15 cellular contexts compared by ENCODE assay signal in genomic region chr9:92426501-92426900, GRCh38. TPM values are rescaled to one million over a fixed set of nuclear protein-coding genes. Genes with fewer than 3 reads are reported as not detected.
DNase-seq lines count a peak whose midpoint lies in the region; ATAC-seq, FAIRE-seq and TF ChIP-seq lines count a peak whose summit lies in the region.
"Had no signal": no experiment of that assay in that cellular context is flagged by ENCODE, and none has a peak within 500 bp of the region (broad histone marks: within the 10 kb centered on the region; RNA-seq: fewer than 3 reads in every experiment).

No MANE protein-coding gene starts in this region.

- H3K27me3 Mint-ChIP-seq in activated CD8-positive, alpha-beta T cell treated with anti-CD3 and anti-CD28 coated beads for 36 hours, result no peaks in the 10 kb centered on the region

- DNase-seq in DMS 273 treated with DMSO at 0.1 percent for 48 hours (lab: John Stamatoyannopoulos, UW) (peak; percentile 54), NCI-H146 (lab: John Stamatoyannopoulos, UW) (peak; percentile 90), NCI-H82 treated with DMSO at 0.1 percent for 48 hours (lab: John Stamatoyannopoulos, UW; ENCODE audit: unreplicated experiment) (peak; percentile 55), DMS79 (lab: John Stamatoyannopoulos, UW) (no peak), ovary (no peak)
- no peak for DNase-seq in activated CD8-positive, alpha-beta T cell treated with anti-CD3 and anti-CD28 coated beads for 36 hours
- DNase-seq: activated CD8-positive, alpha-beta T cell treated with anti-CD3 and anti-CD28 coated beads, Interleukin-2, amount 10 ng/mL, durations not matched to agents 7 days and 5 days; H7; islet precursor cell had no signal

- H3K36me3 Mint-ChIP-seq in activated CD8-positive, alpha-beta T cell treated with anti-CD3 and anti-CD28 coated beads for 36 hours (ENCODE audit: low read depth), result peaks cover 1% of the 10 kb centered on the region
- H3K36me3 Mint-ChIP-seq: stimulated activated effector memory CD8-positive, alpha-beta T cell treated with anti-CD3 and anti-CD28 coated beads, Interleukin-12 subunit alpha, Interleukin-12 subunit beta, amount 100 ng/mL, for 72 hours had no signal

- WGBS in ovary, 3 donors, result 58 to 64% (median 59%) methylated on average over 5 of the region's 5 CpGs

- TF ChIP-seq CTCF in ovary (IDR thresholded peaks at IDR 0.05), result no peak
- no peak for TF ChIP-seq CTCF in activated CD8-positive, alpha-beta T cell treated with anti-CD3 and anti-CD28 coated beads for 36 hours (IDR thresholded peaks at IDR 0.05)

- CTCF ChIA-PET in activated CD8-positive, alpha-beta T cell treated with anti-CD3 and anti-CD28 coated beads for 36 hours (lab: Charles Lee), result no interaction called here

- no peak overlapping the region for H3K4me3 ChIP-seq in ovary
- H3K4me3 ChIP-seq: SJSA1 had no signal

- H3K4me3 Mint-ChIP-seq in activated CD8-positive, alpha-beta T cell treated with anti-CD3 and anti-CD28 coated beads for 36 hours, result no peak overlapping the region
- H3K4me3 Mint-ChIP-seq: activated CD8-positive, alpha-beta T cell treated with anti-CD3 and anti-CD28 coated beads, Interleukin-2, amount 10 ng/mL, durations not matched to agents 7 days and 5 days; stimulated activated effector memory CD8-positive, alpha-beta T cell treated with anti-CD3 and anti-CD28 coated beads, Interleukin-12 subunit alpha, Interleukin-12 subunit beta, amount 100 ng/mL, for 72 hours had no signal

- POLR2A ChIA-PET in activated CD8-positive, alpha-beta T cell treated with anti-CD3 and anti-CD28 coated beads for 36 hours (lab: Charles Lee), result no interaction called here

- intact Hi-C loops in ovary (cut with DNase I), result loop anchor here in 1 of 4 donors (5.0 kb wide), 1 partner anchor 84 kb away; no protein-coding TSS in a partner anchor
- intact Hi-C loops in activated CD8-positive, alpha-beta T cell treated with anti-CD3 and anti-CD28 coated beads for 36 hours (cut with micrococcal nuclease), result no loop called here

- H3K27ac ChIP-seq in ovary, result peak overlapping the region in 1 of 2 donors; percentile 60

- FAIRE-seq in islet of Langerhans (lab: Jason Lieb, UNC), result peak; percentile 97
- FAIRE-seq: D721Med, TTC549 had no signal

- no peaks in the 10 kb centered on the region for H3K27me3 ChIP-seq in ovary
- H3K27me3 ChIP-seq: SJSA1 had no signal

- no peaks in the 10 kb centered on the region for H3K9me3 Mint-ChIP-seq in activated CD8-positive, alpha-beta T cell treated with anti-CD3 and anti-CD28 coated beads for 36 hours
- H3K9me3 Mint-ChIP-seq: stimulated activated effector memory CD8-positive, alpha-beta T cell treated with anti-CD3 and anti-CD28 coated beads, Interleukin-12 subunit alpha, Interleukin-12 subunit beta, amount 100 ng/mL, for 72 hours had no signal

- no peak for ATAC-seq in GM18511 (IDR thresholded peaks at IDR 0.05; ENCODE audit: unreplicated experiment)
- no peak for ATAC-seq in activated CD8-positive, alpha-beta T cell treated with anti-CD3 and anti-CD28 coated beads for 36 hours
- ATAC-seq: activated CD8-positive, alpha-beta T cell treated with anti-CD3 and anti-CD28 coated beads, Interleukin-2, amount 10 ng/mL, durations not matched to agents 7 days and 5 days; stimulated activated effector memory CD8-positive, alpha-beta T cell treated with anti-CD3 and anti-CD28 coated beads, Interleukin-12 subunit alpha, Interleukin-12 subunit beta, amount 100 ng/mL, for 72 hours had no signal

- no peak for TF ChIP-seq EP300 in ovary (IDR thresholded peaks at IDR 0.05)

- H3K9me3 ChIP-seq in ovary, result no peaks in the 10 kb centered on the region
- H3K9me3 ChIP-seq: SJSA1 had no signal

- H3K27ac Mint-ChIP-seq in activated CD8-positive, alpha-beta T cell treated with anti-CD3 and anti-CD28 coated beads for 36 hours, result no peak overlapping the region
- H3K27ac Mint-ChIP-seq: activated CD8-positive, alpha-beta T cell treated with anti-CD3 and anti-CD28 coated beads, Interleukin-2, amount 10 ng/mL, durations not matched to agents 7 days and 5 days; stimulated activated effector memory CD8-positive, alpha-beta T cell treated with anti-CD3 and anti-CD28 coated beads, Interleukin-12 subunit alpha, Interleukin-12 subunit beta, amount 100 ng/mL, for 72 hours had no signal

- peaks cover 8% of the 10 kb centered on the region for H3K4me1 ChIP-seq in ovary (ENCODE audit: insufficient read depth)

- no peaks in the 10 kb centered on the region for H3K4me1 Mint-ChIP-seq in activated CD8-positive, alpha-beta T cell treated with anti-CD3 and anti-CD28 coated beads for 36 hours (ENCODE audit: low read depth)
- H3K4me1 Mint-ChIP-seq: stimulated activated effector memory CD8-positive, alpha-beta T cell treated with anti-CD3 and anti-CD28 coated beads, Interleukin-12 subunit alpha, Interleukin-12 subunit beta, amount 100 ng/mL, for 72 hours had no signal

- no peak for TF ChIP-seq POLR2A in ovary (IDR thresholded peaks at IDR 0.05)

- no peaks in the 10 kb centered on the region for H3K36me3 ChIP-seq in ovary
- H3K36me3 ChIP-seq: SJSA1 had no signal

RNA-seq across cellular contexts. Expression of gene OMD, which starts 2.2 kb away (rescaled TPM):
- 10 to 100 TPM in 6 of 7 donors, 1 to 10 TPM in 1; 2.1 to 32.6 (median 18.9) TPM for total RNA-seq in ovary
- 10 to 100 TPM; 18.6 to 29.5 TPM for polyA plus RNA-seq in ovary
- total RNA-seq in activated CD8-positive, alpha-beta T cell treated with anti-CD3 and anti-CD28 coated beads for 36 hours, result not detected
- total RNA-seq: activated CD8-positive, alpha-beta T cell treated with anti-CD3 and anti-CD28 coated beads, Interleukin-2, amount 10 ng/mL, durations not matched to agents 7 days and 5 days; H7 had no signal

RNA-seq across cellular contexts. Expression of gene OGN, which starts 22.1 kb away (rescaled TPM):
- total RNA-seq in ovary, result 100 to 1,000 TPM in 2 of 7 donors, 10 to 100 TPM in 5; 19.3 to 129 (median 57.7) TPM
- 100 to 1,000 TPM; 130 to 217 TPM for polyA plus RNA-seq in ovary
- total RNA-seq in activated CD8-positive, alpha-beta T cell treated with anti-CD3 and anti-CD28 coated beads for 36 hours, result not detected
- total RNA-seq: activated CD8-positive, alpha-beta T cell treated with anti-CD3 and anti-CD28 coated beads, Interleukin-2, amount 10 ng/mL, durations not matched to agents 7 days and 5 days; H7; SJSA1 had no signal

RNA-seq across cellular contexts. Expression of gene ASPN, which starts 55.8 kb away (rescaled TPM):
- 10 to 100 TPM in 2 of 7 donors, 1 to 10 TPM in 4, under 1 TPM in 1; 0.90 to 12.9 (median 3.8) TPM for total RNA-seq in ovary
- 10 to 100 TPM in 1 of 2 donors, 1 to 10 TPM in 1; 4.5 to 39.5 TPM for polyA plus RNA-seq in ovary
- total RNA-seq in activated CD8-positive, alpha-beta T cell treated with anti-CD3 and anti-CD28 coated beads for 36 hours, result not detected
- total RNA-seq: activated CD8-positive, alpha-beta T cell treated with anti-CD3 and anti-CD28 coated beads, Interleukin-2, amount 10 ng/mL, durations not matched to agents 7 days and 5 days; H7; SJSA1 had no signal

Comparison
In these comparisons a context has a peak if more than half of its experiments do, and no peak if none do; other contexts are left out.
1. DNase-seq: peak in DMS 273 treated with DMSO at 0.1 percent for 48 hours (single experiment), NCI-H146 (single experiment) and NCI-H82 treated with DMSO at 0.1 percent for 48 hours (single experiment); none in DMS79 (single experiment), ovary (0 of 5) and activated CD8-positive, alpha-beta T cell treated with anti-CD3 and anti-CD28 coated beads for 36 hours (single experiment).
2. RNA of gene OGN, which starts 22.1 kb away (total RNA-seq): 19.3 to 129 TPM in ovary; not detected in activated CD8-positive, alpha-beta T cell treated with anti-CD3 and anti-CD28 coated beads for 36 hours; every median in the first group is over 10 times any median in the second.